In the genomic region with DNA sequence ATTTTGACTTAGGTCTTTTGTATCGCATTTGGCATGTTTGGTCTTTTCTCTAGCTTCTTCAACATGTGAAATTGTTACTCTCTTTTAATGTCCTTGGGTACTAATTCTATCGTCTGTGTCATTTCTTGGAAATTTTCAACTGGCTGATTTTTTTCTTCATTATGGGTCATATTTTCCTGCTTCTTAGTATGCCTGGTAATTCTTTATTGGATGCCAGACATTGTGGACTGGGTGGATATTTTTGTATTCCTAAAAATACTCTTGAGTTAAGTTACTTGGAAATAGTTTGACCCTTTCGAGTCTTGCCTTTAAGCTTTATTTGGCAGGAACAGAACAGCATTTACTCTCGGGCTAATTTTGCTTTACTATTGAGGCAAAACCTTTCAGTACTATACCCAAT, we compare ENCODE assay signal across 23 cellular contexts.
"Had no signal": no experiment of that assay in that cellular context is flagged by ENCODE, and none has a peak within 500 bp of the region (broad histone marks: within the 10 kb centered on the region; RNA-seq: fewer than 3 reads in every experiment).

No MANE protein-coding gene starts in this region.

- H3K27ac ChIP-seq: left lung, neural progenitor cell, right atrium auricular region, VCaP had no signal

- H3K4me3 Mint-ChIP-seq: activated CD4-positive, alpha-beta memory T cell treated with anti-CD3 and anti-CD28 coated beads, Interleukin-2, amount 10 ng/mL, durations not matched to agents 7 days and 5 days; activated CD4-positive, alpha-beta T cell treated with anti-CD3 and anti-CD28 coated beads, Interleukin-2, amount 10 ng/mL, durations not matched to agents 24 days and 14 days; activated naive CD4-positive, alpha-beta T cell treated with anti-CD3 and anti-CD28 coated beads for 36 hours; activated naive CD8-positive, alpha-beta T cell treated with anti-CD3 and anti-CD28 coated beads, Interleukin-2, amount 10 ng/mL, durations not matched to agents 7 days and 5 days; dendritic cell treated with granulocyte-macrophage colony-stimulating factor and Interleukin-4, amounts not matched to agents 40 ng/mL and 50 ng/mL, for 4 days; immature natural killer cell; naive B cell; neural progenitor cell; type B pancreatic cell had no signal

- DNase-seq: activated CD4-positive, alpha-beta memory T cell treated with anti-CD3 and anti-CD28 coated beads, Interleukin-2, amount 10 ng/mL, durations not matched to agents 7 days and 5 days; activated CD4-positive, alpha-beta T cell treated with anti-CD3 and anti-CD28 coated beads, Interleukin-2, amount 10 ng/mL, durations not matched to agents 24 days and 14 days; activated naive CD4-positive, alpha-beta T cell treated with anti-CD3 and anti-CD28 coated beads for 36 hours; activated naive CD8-positive, alpha-beta T cell treated with anti-CD3 and anti-CD28 coated beads, Interleukin-2, amount 10 ng/mL, durations not matched to agents 7 days and 5 days; amniotic stem cell; effector CD8-positive, alpha-beta T cell; erythroblast; foreskin keratinocyte; immature natural killer cell; kidney glomerular epithelial cell; left lung; naive B cell; SK-N-SH; stimulated activated CD4-positive, alpha-beta T cell treated with anti-CD3 and anti-CD28 coated beads, Interleukin-12 subunit alpha, Interleukin-12 subunit beta, amount 100 ng/mL, for 4 hours; stomach had no signal

- H3K36me3 ChIP-seq: left lung, neural progenitor cell, right atrium auricular region, stomach had no signal

- H3K9ac ChIP-seq: neural progenitor cell, SK-N-SH had no signal

- H3K27me3 ChIP-seq: foreskin keratinocyte, left lung, neural progenitor cell, right atrium auricular region, stomach had no signal

- H3K27ac Mint-ChIP-seq: activated CD4-positive, alpha-beta memory T cell treated with anti-CD3 and anti-CD28 coated beads, Interleukin-2, amount 10 ng/mL, durations not matched to agents 7 days and 5 days; activated CD4-positive, alpha-beta T cell treated with anti-CD3 and anti-CD28 coated beads, Interleukin-2, amount 10 ng/mL, durations not matched to agents 24 days and 14 days; activated naive CD4-positive, alpha-beta T cell treated with anti-CD3 and anti-CD28 coated beads for 36 hours; activated naive CD8-positive, alpha-beta T cell treated with anti-CD3 and anti-CD28 coated beads, Interleukin-2, amount 10 ng/mL, durations not matched to agents 7 days and 5 days; dendritic cell treated with granulocyte-macrophage colony-stimulating factor and Interleukin-4, amounts not matched to agents 40 ng/mL and 50 ng/mL, for 4 days; neural progenitor cell; progenitor cell of endocrine pancreas had no signal

- H3K9me2 ChIP-seq: SK-N-SH had no signal

- H3K4me2 ChIP-seq: neural progenitor cell, SK-N-SH had no signal

- H3K36me3 Mint-ChIP-seq: naive B cell, neural progenitor cell, type B pancreatic cell had no signal

- H3K4me3 ChIP-seq: left lung, lung, neural progenitor cell, right atrium auricular region, stomach had no signal

- H3K9me3 ChIP-seq: left lung, right atrium auricular region, SK-N-SH, stomach had no signal

- H2AFZ ChIP-seq: neural progenitor cell had no signal

- H3K27me3 Mint-ChIP-seq: activated CD4-positive, alpha-beta memory T cell treated with anti-CD3 and anti-CD28 coated beads, Interleukin-2, amount 10 ng/mL, durations not matched to agents 7 days and 5 days; activated CD4-positive, alpha-beta T cell treated with anti-CD3 and anti-CD28 coated beads, Interleukin-2, amount 10 ng/mL, durations not matched to agents 24 days and 14 days; activated naive CD8-positive, alpha-beta T cell treated with anti-CD3 and anti-CD28 coated beads, Interleukin-2, amount 10 ng/mL, durations not matched to agents 7 days and 5 days; dendritic cell treated with granulocyte-macrophage colony-stimulating factor and Interleukin-4, amounts not matched to agents 40 ng/mL and 50 ng/mL, for 4 days; naive B cell; type B pancreatic cell had no signal

- ATAC-seq: activated CD4-positive, CD25-positive, alpha-beta regulatory T cell treated with anti-CD3 and anti-CD28 coated beads, Interleukin-2, amount 50 U/mL, for 24 hours; foreskin keratinocyte; left lung had no signal
